In genomic region chr4:123546123-123546654, GRCh38 we compare ENCODE assay signal across 15 cellular contexts.
A peak's percentile ranks its signal among the peaks of the same experiment; 100 is the strongest.
DNase-seq lines count a peak whose midpoint lies in the region; ATAC-seq, FAIRE-seq and TF ChIP-seq lines count a peak whose summit lies in the region.
"Had no signal": no experiment of that assay in that cellular context is flagged by ENCODE, and none has a peak within 500 bp of the region (broad histone marks: within the 10 kb centered on the region; RNA-seq: fewer than 3 reads in every experiment).

No MANE protein-coding gene starts in this region.

- H3K4me3 Mint-ChIP-seq in H9 = no peak overlapping the region; a peak in 1 of 5 replicates
- H3K4me3 Mint-ChIP-seq: activated naive CD4-positive, alpha-beta T cell treated with anti-CD3 and anti-CD28 coated beads, Interleukin-2, amount 50 U/mL, for 24 hours had no signal

- H3K9ac ChIP-seq in H9 (ENCODE audit: extremely low read depth, insufficient read length, low read length) (no peak overlapping the region), K562 (ENCODE audit: insufficient read depth in 1 of 2, low read depth in 2 of 2, low read length in 2 of 2) (no peak overlapping the region)
- H3K9ac ChIP-seq: BLaER1 treated with 17β-estradiol and CSF1 and Interleukin-3, amounts not matched to agents 10 nM and 100 nM had no signal

- H3K4me1 ChIP-seq in H9 (ENCODE audit: insufficient read depth, low read length) = peaks cover 10% of the 10 kb centered on the region; the same call in 1 of the 2 replicates
- H3K4me1 ChIP-seq in K562 (replicated peaks in 1 of 2; ENCODE audit: control insufficient read depth in 2 of 2, insufficient read depth in 2 of 2, low read length in 2 of 2) = peaks cover 7 to 9% of the 10 kb centered on the region in 2 experiments; a peak in 3 of 5 replicates
- H3K4me1 ChIP-seq: BLaER1 treated with 17β-estradiol and CSF1 and Interleukin-3, amounts not matched to agents 10 nM and 100 nM; HAP-1; sigmoid colon had no signal

- H3K27me3 ChIP-seq in H9 (ENCODE audit: insufficient read depth, low read length) = no peaks in the 10 kb centered on the region
- peaks cover 0 to 14% of the 10 kb centered on the region in 2 experiments; a peak in 2 of 5 replicates for H3K27me3 ChIP-seq in K562 (ENCODE audit: control insufficient read depth in 2 of 2, insufficient read depth in 2 of 2, low read length in 2 of 2)
- H3K27me3 ChIP-seq: BLaER1 treated with 17β-estradiol and CSF1 and Interleukin-3, amounts not matched to agents 10 nM and 100 nM; sigmoid colon had no signal

- BruUV-seq in K562 (replicated peaks; lab: Mats Ljungman, UMichigan) = no TSS peak

- no peak for TF ChIP-seq POLR2A in K562 (conservative IDR thresholded peaks at IDR 0.05)

- no peak overlapping the region; the same call in 1 of the 2 replicates for H3K4ac ChIP-seq in H9 (ENCODE audit: low read depth, low read length)

- H3K79me1 ChIP-seq in H9 (ENCODE audit: insufficient read depth, low read depth, low read length, poor library complexity, severe bottlenecking) = no peaks in the 10 kb centered on the region

- H3K4me3 ChIP-seq in K562 = no peak overlapping the region
- H3K4me3 ChIP-seq: BLaER1 treated with 17β-estradiol and CSF1 and Interleukin-3, amounts not matched to agents 10 nM and 100 nM; HAP-1; sigmoid colon had no signal

- peak overlapping the region; percentile 69 to 98 (median 97); a peak in 6 of 7 replicates for H3K27ac Mint-ChIP-seq in H9
- H3K27ac Mint-ChIP-seq: activated naive CD4-positive, alpha-beta T cell treated with anti-CD3 and anti-CD28 coated beads, Interleukin-2, amount 50 U/mL, for 24 hours had no signal

- H3K9me3 ChIP-seq in H9 (ENCODE audit: control insufficient read depth, low read depth, low read length) (no peaks in the 10 kb centered on the region), K562 (replicated peaks; ENCODE audit: control insufficient read depth, insufficient read depth, low read depth, low read length) (no peaks in the 10 kb centered on the region)
- H3K9me3 ChIP-seq: HAP-1, sigmoid colon had no signal

- H3K14ac ChIP-seq in H9 (ENCODE audit: insufficient read depth, low read length) = peak overlapping the region; percentile 8; the same call in 1 of the 2 replicates

- DNase-seq in H9 (no peak), K562 (ENCODE audit: extremely low read depth in 1 of 4, low spot score in 3 of 4) (no peak), left kidney (ENCODE audit: low read depth, low spot score) (peak; percentile 74), putamen (ENCODE audit: low spot score) (peak; percentile 71)
- DNase-seq: NCI-H1092 treated with DMSO at 0.1 percent for 48 hours, NCI-H524 treated with DMSO at 0.1 percent for 48 hours, sigmoid colon had no signal

- H3K4me1 Mint-ChIP-seq in H9 = peaks cover 39 to 41% of the 10 kb centered on the region in 2 experiments
- H3K4me1 Mint-ChIP-seq: activated naive CD4-positive, alpha-beta T cell treated with anti-CD3 and anti-CD28 coated beads, Interleukin-2, amount 50 U/mL, for 24 hours had no signal

- no peak overlapping the region for H2BK5ac ChIP-seq in H9 (ENCODE audit: insufficient read length, low read length)

- no peak overlapping the region for H3K4me2 ChIP-seq in H9 (ENCODE audit: insufficient read depth, insufficient read length, low read length)
- no peak overlapping the region for H3K4me2 ChIP-seq in K562 (ENCODE audit: insufficient read depth, low read length)
- H3K4me2 ChIP-seq: BLaER1 treated with 17β-estradiol and CSF1 and Interleukin-3, amounts not matched to agents 10 nM and 100 nM had no signal

- no peak overlapping the region for H3K18ac ChIP-seq in H9 (ENCODE audit: insufficient read length, low read depth, low read length)

- TF ChIP-seq RAD21 in K562 (CRISPR knock-in tag; conservative IDR thresholded peaks at IDR 0.05 in 1 of 2, IDR thresholded peaks at IDR 0.05 in 1 of 2) = no peak

- ATAC-seq in K562 = no peak
- ATAC-seq in HG03442 (IDR thresholded peaks at IDR 0.05; ENCODE audit: unreplicated experiment) = no peak
- ATAC-seq in HG02759 (IDR thresholded peaks at IDR 0.05; ENCODE audit: unreplicated experiment) = no peak
- ATAC-seq in HG02885 (IDR thresholded peaks at IDR 0.05; ENCODE audit: poor library complexity, unreplicated experiment) = no peak
- no peak for ATAC-seq in GM21529 (IDR thresholded peaks at IDR 0.05; ENCODE audit: unreplicated experiment)

- H3K27ac ChIP-seq in H9 (ENCODE audit: insufficient read length, low read depth, low read length) (peak overlapping the region; percentile 74), K562 (ENCODE audit: extremely low read depth, low read depth, low read length) (no peak overlapping the region)
- H3K27ac ChIP-seq: BLaER1 treated with 17β-estradiol and CSF1 and Interleukin-3, amounts not matched to agents 10 nM and 100 nM had no signal

- H2BK20ac ChIP-seq in H9 (ENCODE audit: low read depth, low read length, poor library complexity, severe bottlenecking) = no peak overlapping the region

- intact Hi-C loops in K562 (cut with micrococcal nuclease) = no loop called here

- POLR2A ChIA-PET in K562 (lab: Yijun Ruan, JAX) = no interaction called here

- H3K9me1 ChIP-seq in K562 (ENCODE audit: control insufficient read depth, insufficient read depth, low read length) = no peaks in the 10 kb centered on the region

- H2BK120ac ChIP-seq in H9 (ENCODE audit: low read depth, low read length, poor library complexity, severe bottlenecking) = no peak overlapping the region

- TF ChIP-seq CTCF in H9 (conservative IDR thresholded peaks at IDR 0.05) (no peak), K562 (IDR thresholded peaks at IDR 0.05 in 2 of 3, conservative IDR thresholded peaks at IDR 0.05 in 1 of 3; ENCODE audit: insufficient read depth in 2 of 3, low read depth in 1 of 3, low read length in 3 of 3) (no peak)

- no peak for TF ChIP-seq EP300 in K562 (IDR thresholded peaks at IDR 0.05; ENCODE audit: low read length)

- H3K36me3 ChIP-seq in K562 (ENCODE audit: control insufficient read depth, insufficient read depth, low read length) = no peaks in the 10 kb centered on the region
- H3K36me3 ChIP-seq: BLaER1 treated with 17β-estradiol and CSF1 and Interleukin-3, amounts not matched to agents 10 nM and 100 nM; HAP-1; sigmoid colon had no signal

- H3K56ac ChIP-seq in H9 (ENCODE audit: insufficient read length, low read depth, low read length) = no peak overlapping the region

- no peak overlapping the region for H2AK5ac ChIP-seq in H9 (ENCODE audit: insufficient read length, low read length)

- H3K23me2 ChIP-seq in H9 (ENCODE audit: insufficient read length, low read depth, low read length, poor library complexity, severe bottlenecking) = no peaks in the 10 kb centered on the region

- WGBS in H9 (ENCODE audit: extremely low coverage, insufficient read length, low lambda C conversion rate) = no CpG with 5 or more reads among the region's 7 CpGs
- WGBS in K562 (ENCODE audit: insufficient coverage, low coverage, missing lambda C conversion rate) = 6% methylated on average over 7 of the region's 7 CpGs

- no peak overlapping the region for H3K23ac ChIP-seq in H9 (ENCODE audit: insufficient read length, low read depth, low read length)

- H2BK15ac ChIP-seq in H9 (ENCODE audit: low read depth, low read length) = no peak overlapping the region

- in situ Hi-C loops in K562 (cut with MboI) = no loop called here

- H3K79me2 ChIP-seq in H9 (ENCODE audit: insufficient read depth, low read length) (no peaks in the 10 kb centered on the region), K562 (ENCODE audit: control insufficient read depth, insufficient read depth, low read length) (no peaks in the 10 kb centered on the region)

- H4K5ac ChIP-seq in H9 (ENCODE audit: insufficient read length, low read depth, low read length) = no peak overlapping the region

- no peak overlapping the region for H4K8ac ChIP-seq in H9 (replicated peaks; ENCODE audit: insufficient read length, low read depth, low read length)

- H4K20me1 ChIP-seq in H9 (ENCODE audit: control insufficient read depth, insufficient read depth, insufficient read length) (no peaks in the 10 kb centered on the region), K562 (replicated peaks; ENCODE audit: control insufficient read depth, insufficient read depth, low read length) (no peaks in the 10 kb centered on the region)
- H4K20me1 ChIP-seq: BLaER1 treated with 17β-estradiol and CSF1 and Interleukin-3, amounts not matched to agents 10 nM and 100 nM had no signal

- H3K36me3 Mint-ChIP-seq in H9 (ENCODE audit: insufficient read depth in 1 of 3, low read depth in 3 of 3) = peaks cover 2 to 8% (median 7%) of the 10 kb centered on the region in 3 experiments; a peak in 5 of 7 replicates
- H3K36me3 Mint-ChIP-seq: activated naive CD4-positive, alpha-beta T cell treated with anti-CD3 and anti-CD28 coated beads, Interleukin-2, amount 50 U/mL, for 24 hours had no signal

- peaks cover 5 to 7% of the 10 kb centered on the region in 2 experiments; a peak in 3 of 5 replicates for H3K9me3 Mint-ChIP-seq in H9
- H3K9me3 Mint-ChIP-seq: activated naive CD4-positive, alpha-beta T cell treated with anti-CD3 and anti-CD28 coated beads, Interleukin-2, amount 50 U/mL, for 24 hours had no signal

- H2AFZ ChIP-seq in H9 (ENCODE audit: low read length) = peak overlapping the region; percentile 71
- peak overlapping the region; percentile 62; the same call in 1 of the 2 replicates for H2AFZ ChIP-seq in K562 (ENCODE audit: low read depth, low read length)

- CTCF ChIA-PET in K562 (lab: Yijun Ruan, JAX; ENCODE audit: low intra/inter-chr PET ratio) = no interaction called here

- H4K91ac ChIP-seq in H9 (ENCODE audit: insufficient read length, low read depth, low read length) = no peak overlapping the region

- no peak overlapping the region for H3T11ph ChIP-seq in H9 (ENCODE audit: low read length)

- H3K27me3 Mint-ChIP-seq in H9 (ENCODE audit: low read depth) = no peaks in the 10 kb centered on the region
- H3K27me3 Mint-ChIP-seq: activated naive CD4-positive, alpha-beta T cell treated with anti-CD3 and anti-CD28 coated beads, Interleukin-2, amount 50 U/mL, for 24 hours had no signal

- no peak for FAIRE-seq in K562 (lab: Jason Lieb, UNC)
- FAIRE-seq: HTR-8/SVneo had no signal

- no peak overlapping the region for H2BK12ac ChIP-seq in H9 (ENCODE audit: insufficient read length, low read depth, low read length)

TF ChIP-seq in K562, 482 proteins besides CTCF, POLR2A, EP300 and RAD21 (continues in another document):
- TF ChIP-seq CSDE1 (IDR thresholded peaks at IDR 0.05) (no peak), TRIM25 (IDR thresholded peaks at IDR 0.05; ENCODE audit: borderline replicate concordance) (no peak)

Comparison
In these comparisons a context has a peak if more than half of its experiments do, and no peak if none do; other contexts are left out.
1. DNase-seq: peak in left kidney (single experiment) and putamen (single experiment); none in H9 (single experiment) and K562 (0 of 4).